In the genomic region with DNA sequence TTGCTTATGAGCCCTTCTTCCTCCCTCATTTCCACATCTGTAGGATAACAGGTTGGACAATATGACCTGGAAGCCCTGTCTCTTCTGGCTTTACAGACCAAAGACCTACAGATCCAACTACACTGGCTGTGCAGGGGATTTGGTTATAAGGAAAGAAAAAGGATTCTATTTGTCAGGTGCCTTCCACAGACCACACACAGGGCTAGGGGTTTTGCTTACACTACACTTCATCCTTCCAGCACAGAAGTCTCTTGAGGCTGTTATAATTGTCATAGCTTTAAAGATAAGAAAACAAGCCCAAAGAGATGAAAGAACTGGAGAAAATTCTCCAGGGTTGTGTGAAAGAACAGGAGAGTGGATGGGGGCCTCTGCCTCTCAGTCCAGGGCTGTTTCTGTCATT, we compare ENCODE assay signal across 7 cellular contexts.
"Had no signal": no experiment of that assay in that cellular context is flagged by ENCODE, and none has a peak within 500 bp of the region (broad histone marks: within the 10 kb centered on the region; RNA-seq: fewer than 3 reads in every experiment).

No MANE protein-coding gene starts in this region.

- H3K27ac ChIP-seq: HL-60, KMS-11 had no signal

- H3K4me3 ChIP-seq: K562 had no signal

- DNase-seq: IMR-90, KBM-7, KG1 had no signal

- ATAC-seq: HepG2, K562 had no signal
